In genomic region chr16:67923414-67924127, GRCh38 we compare ENCODE assay signal across 1 cellular context.
TF ChIP-seq lines count a peak whose summit lies in the region.

No MANE protein-coding gene starts in this region.

TF ChIP-seq in H1, 55 proteins besides CTCF, POLR2A, EP300 and RAD21:
- no peak for TF ChIP-seq SIN3A (conservative IDR thresholded peaks at IDR 0.05 in 1 of 2, IDR thresholded peaks at IDR 0.05 in 1 of 2; ENCODE audit: low read depth in 1 of 2, low read length in 2 of 2)
- TF ChIP-seq TBP (IDR thresholded peaks at IDR 0.05; ENCODE audit: low read depth, low read length): no peak
- TF ChIP-seq JUND (IDR thresholded peaks at IDR 0.05; ENCODE audit: low read length): no peak
- no peak for TF ChIP-seq RBBP5 (IDR thresholded peaks at IDR 0.05; ENCODE audit: borderline replicate concordance, low read depth, low read length)
